In genomic region chr16:2473999-2474876, GRCh38 we compare ENCODE assay signal across 1 cellular context.
TF ChIP-seq lines count a peak whose summit lies in the region.

No MANE protein-coding gene starts in this region.

TF ChIP-seq in HepG2, 621 proteins besides CTCF, POLR2A, EP300 and RAD21 (continued from another document and continues in another):
- TF ChIP-seq, protein P1, sequence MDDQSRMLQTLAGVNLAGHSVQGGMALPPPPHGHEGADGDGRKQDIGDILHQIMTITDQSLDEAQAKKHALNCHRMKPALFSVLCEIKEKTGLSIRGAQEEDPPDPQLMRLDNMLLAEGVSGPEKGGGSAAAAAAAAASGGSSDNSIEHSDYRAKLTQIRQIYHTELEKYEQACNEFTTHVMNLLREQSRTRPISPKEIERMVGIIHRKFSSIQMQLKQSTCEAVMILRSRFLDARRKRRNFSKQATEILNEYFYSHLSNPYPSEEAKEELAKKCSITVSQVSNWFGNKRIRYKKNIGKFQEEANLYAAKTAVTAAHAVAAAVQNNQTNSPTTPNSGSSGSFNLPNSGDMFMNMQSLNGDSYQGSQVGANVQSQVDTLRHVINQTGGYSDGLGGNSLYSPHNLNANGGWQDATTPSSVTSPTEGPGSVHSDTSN (CRISPR knock-in tag; IDR thresholded peaks at IDR 0.05; ENCODE audit: borderline replicate concordance): no peak
- TF ChIP-seq ZNF251 (CRISPR knock-in tag; IDR thresholded peaks at IDR 0.05) (no peak), ZNF878 (CRISPR knock-in tag; IDR thresholded peaks at IDR 0.05) (no peak), FOXA1 (IDR thresholded peaks at IDR 0.05) (no peak), FOXA1 (CRISPR knock-in tag; IDR thresholded peaks at IDR 0.05) (no peak), SOX13 (IDR thresholded peaks at IDR 0.05) (no peak), SOX13 (CRISPR knock-in tag; conservative IDR thresholded peaks at IDR 0.05 in 1 of 2, IDR thresholded peaks at IDR 0.05 in 1 of 2) (no peak), NFRKB (IDR thresholded peaks at IDR 0.05) (no peak), SALL1 (CRISPR knock-in tag; IDR thresholded peaks at IDR 0.05) (0 out of 2 replicates have a peak, but pooled peaks have one; percentile 38), MLX (CRISPR knock-in tag; IDR thresholded peaks at IDR 0.05) (no peak), ZNF780A (CRISPR knock-in tag; IDR thresholded peaks at IDR 0.05) (no peak), ARNTL (CRISPR knock-in tag; IDR thresholded peaks at IDR 0.05) (no peak), ZNF589 (CRISPR knock-in tag; conservative IDR thresholded peaks at IDR 0.05) (no peak), YEATS4 (CRISPR knock-in tag; IDR thresholded peaks at IDR 0.05; ENCODE audit: borderline replicate concordance) (peak; percentile 52; the same call in 1 of the 2 replicates), ZNF253 (CRISPR knock-in tag; IDR thresholded peaks at IDR 0.05; ENCODE audit: borderline replicate concordance) (no peak), GTF2F1 (IDR thresholded peaks at IDR 0.05; ENCODE audit: low read length) (no peak), HOXA5 (CRISPR knock-in tag; IDR thresholded peaks at IDR 0.05) (peak; percentile 16; the same call in 1 of the 2 replicates), MXI1 (IDR thresholded peaks at IDR 0.05; ENCODE audit: borderline replicate concordance, low read depth, low read length) (no peak), SP5 (CRISPR knock-in tag; IDR thresholded peaks at IDR 0.05; ENCODE audit: borderline replicate concordance, low read depth) (no peak), ZNF318 (CRISPR knock-in tag; IDR thresholded peaks at IDR 0.05) (no peak), ZNF317 (CRISPR knock-in tag; IDR thresholded peaks at IDR 0.05) (no peak), LBX2 (CRISPR knock-in tag; IDR thresholded peaks at IDR 0.05; ENCODE audit: borderline replicate concordance) (peak; percentile 86; the same call in 1 of the 2 replicates), ATF6 (CRISPR knock-in tag; conservative IDR thresholded peaks at IDR 0.05) (no peak), MTA1 (CRISPR knock-in tag; IDR thresholded peaks at IDR 0.05; ENCODE audit: borderline replicate concordance) (no peak), DNMT3B (CRISPR knock-in tag; conservative IDR thresholded peaks at IDR 0.05) (no peak), POGK (CRISPR knock-in tag; conservative IDR thresholded peaks at IDR 0.05) (no peak; the same call in 1 of the 2 replicates), GLI4 (CRISPR knock-in tag; IDR thresholded peaks at IDR 0.05; ENCODE audit: borderline replicate concordance) (no peak)
- TF ChIP-seq, protein P2, sequence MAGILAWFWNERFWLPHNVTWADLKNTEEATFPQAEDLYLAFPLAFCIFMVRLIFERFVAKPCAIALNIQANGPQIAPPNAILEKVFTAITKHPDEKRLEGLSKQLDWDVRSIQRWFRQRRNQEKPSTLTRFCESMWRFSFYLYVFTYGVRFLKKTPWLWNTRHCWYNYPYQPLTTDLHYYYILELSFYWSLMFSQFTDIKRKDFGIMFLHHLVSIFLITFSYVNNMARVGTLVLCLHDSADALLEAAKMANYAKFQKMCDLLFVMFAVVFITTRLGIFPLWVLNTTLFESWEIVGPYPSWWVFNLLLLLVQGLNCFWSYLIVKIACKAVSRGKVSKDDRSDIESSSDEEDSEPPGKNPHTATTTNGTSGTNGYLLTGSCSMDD (CRISPR knock-in tag; IDR thresholded peaks at IDR 0.05): no peak
- TF ChIP-seq, protein P3, sequence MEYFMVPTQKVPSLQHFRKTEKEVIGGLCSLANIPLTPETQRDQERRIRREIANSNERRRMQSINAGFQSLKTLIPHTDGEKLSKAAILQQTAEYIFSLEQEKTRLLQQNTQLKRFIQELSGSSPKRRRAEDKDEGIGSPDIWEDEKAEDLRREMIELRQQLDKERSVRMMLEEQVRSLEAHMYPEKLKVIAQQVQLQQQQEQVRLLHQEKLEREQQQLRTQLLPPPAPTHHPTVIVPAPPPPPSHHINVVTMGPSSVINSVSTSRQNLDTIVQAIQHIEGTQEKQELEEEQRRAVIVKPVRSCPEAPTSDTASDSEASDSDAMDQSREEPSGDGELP (IDR thresholded peaks at IDR 0.05; ENCODE audit: borderline replicate concordance, low read depth): no peak
- TF ChIP-seq, protein P4, sequence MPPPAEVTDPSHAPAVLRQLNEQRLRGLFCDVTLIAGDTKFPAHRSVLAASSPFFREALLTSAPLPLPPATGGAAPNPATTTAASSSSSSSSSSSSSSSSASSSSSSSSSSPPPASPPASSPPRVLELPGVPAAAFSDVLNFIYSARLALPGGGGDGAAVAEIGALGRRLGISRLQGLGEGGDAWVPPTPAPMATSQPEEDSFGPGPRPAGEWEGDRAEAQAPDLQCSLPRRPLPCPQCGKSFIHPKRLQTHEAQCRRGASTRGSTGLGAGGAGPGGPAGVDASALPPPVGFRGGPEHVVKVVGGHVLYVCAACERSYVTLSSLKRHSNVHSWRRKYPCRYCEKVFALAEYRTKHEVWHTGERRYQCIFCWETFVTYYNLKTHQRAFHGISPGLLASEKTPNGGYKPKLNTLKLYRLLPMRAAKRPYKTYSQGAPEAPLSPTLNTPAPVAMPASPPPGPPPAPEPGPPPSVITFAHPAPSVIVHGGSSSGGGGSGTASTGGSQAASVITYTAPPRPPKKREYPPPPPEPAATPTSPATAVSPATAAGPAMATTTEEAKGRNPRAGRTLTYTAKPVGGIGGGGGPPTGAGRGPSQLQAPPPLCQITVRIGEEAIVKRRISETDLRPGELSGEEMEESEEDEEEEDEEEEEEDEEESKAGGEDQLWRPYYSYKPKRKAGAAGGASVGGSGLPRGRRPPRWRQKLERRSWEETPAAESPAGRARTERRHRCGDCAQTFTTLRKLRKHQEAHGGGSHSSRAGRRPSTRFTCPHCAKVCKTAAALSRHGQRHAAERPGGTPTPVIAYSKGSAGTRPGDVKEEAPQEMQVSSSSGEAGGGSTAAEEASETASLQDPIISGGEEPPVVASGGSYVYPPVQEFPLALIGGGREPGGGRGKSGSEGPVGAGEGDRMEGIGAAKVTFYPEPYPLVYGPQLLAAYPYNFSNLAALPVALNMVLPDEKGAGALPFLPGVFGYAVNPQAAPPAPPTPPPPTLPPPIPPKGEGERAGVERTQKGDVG (CRISPR knock-in tag; IDR thresholded peaks at IDR 0.05; ENCODE audit: borderline replicate concordance): no peak
- TF ChIP-seq, protein P5, sequence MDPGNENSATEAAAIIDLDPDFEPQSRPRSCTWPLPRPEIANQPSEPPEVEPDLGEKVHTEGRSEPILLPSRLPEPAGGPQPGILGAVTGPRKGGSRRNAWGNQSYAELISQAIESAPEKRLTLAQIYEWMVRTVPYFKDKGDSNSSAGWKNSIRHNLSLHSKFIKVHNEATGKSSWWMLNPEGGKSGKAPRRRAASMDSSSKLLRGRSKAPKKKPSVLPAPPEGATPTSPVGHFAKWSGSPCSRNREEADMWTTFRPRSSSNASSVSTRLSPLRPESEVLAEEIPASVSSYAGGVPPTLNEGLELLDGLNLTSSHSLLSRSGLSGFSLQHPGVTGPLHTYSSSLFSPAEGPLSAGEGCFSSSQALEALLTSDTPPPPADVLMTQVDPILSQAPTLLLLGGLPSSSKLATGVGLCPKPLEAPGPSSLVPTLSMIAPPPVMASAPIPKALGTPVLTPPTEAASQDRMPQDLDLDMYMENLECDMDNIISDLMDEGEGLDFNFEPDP (CRISPR knock-in tag; conservative IDR thresholded peaks at IDR 0.05): no peak
- TF ChIP-seq, protein P6, sequence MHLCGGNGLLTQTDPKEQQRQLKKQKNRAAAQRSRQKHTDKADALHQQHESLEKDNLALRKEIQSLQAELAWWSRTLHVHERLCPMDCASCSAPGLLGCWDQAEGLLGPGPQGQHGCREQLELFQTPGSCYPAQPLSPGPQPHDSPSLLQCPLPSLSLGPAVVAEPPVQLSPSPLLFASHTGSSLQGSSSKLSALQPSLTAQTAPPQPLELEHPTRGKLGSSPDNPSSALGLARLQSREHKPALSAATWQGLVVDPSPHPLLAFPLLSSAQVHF (CRISPR knock-in tag; IDR thresholded peaks at IDR 0.05): no peak
- TF ChIP-seq, protein P7, sequence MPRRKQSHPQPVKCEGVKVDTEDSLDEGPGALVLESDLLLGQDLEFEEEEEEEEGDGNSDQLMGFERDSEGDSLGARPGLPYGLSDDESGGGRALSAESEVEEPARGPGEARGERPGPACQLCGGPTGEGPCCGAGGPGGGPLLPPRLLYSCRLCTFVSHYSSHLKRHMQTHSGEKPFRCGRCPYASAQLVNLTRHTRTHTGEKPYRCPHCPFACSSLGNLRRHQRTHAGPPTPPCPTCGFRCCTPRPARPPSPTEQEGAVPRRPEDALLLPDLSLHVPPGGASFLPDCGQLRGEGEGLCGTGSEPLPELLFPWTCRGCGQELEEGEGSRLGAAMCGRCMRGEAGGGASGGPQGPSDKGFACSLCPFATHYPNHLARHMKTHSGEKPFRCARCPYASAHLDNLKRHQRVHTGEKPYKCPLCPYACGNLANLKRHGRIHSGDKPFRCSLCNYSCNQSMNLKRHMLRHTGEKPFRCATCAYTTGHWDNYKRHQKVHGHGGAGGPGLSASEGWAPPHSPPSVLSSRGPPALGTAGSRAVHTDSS (CRISPR knock-in tag; conservative IDR thresholded peaks at IDR 0.05): no peak
